23 cellular contexts compared by ENCODE assay signal in the genomic region with DNA sequence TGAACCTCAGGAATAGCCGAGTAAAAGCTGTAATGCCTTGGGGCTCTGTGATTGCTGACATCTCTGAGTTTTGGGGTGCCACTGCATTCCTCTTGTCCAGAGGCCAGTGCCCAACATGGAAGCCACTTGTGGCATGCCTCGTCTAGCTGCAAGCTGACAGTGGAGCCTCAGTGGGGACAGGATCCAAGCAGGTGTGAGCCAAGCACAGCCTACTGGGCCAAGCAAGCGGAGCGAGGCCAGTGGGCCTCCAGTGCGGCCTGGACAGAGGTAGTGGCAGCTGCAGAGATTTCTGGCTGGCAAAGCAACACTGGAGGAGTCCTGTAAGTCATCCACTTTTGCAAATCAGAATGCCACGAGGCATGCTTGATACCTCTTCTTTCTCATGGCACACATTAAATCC.
"Had no signal": no experiment of that assay in that cellular context is flagged by ENCODE, and none has a peak within 500 bp of the region (broad histone marks: within the 10 kb centered on the region; RNA-seq: fewer than 3 reads in every experiment).

No MANE protein-coding gene starts in this region.

- H3K4me2 ChIP-seq: hepatocyte had no signal

- ATAC-seq: foreskin keratinocyte, gastroesophageal sphincter, heart left ventricle, left cardiac atrium, left lung, left ventricle myocardium superior, lower lobe of right lung, mucosa of descending colon had no signal

- DNase-seq: dermis blood vessel endothelial cell; dorsolateral prefrontal cortex; effector CD4-positive, alpha-beta T cell; effector memory CD4-positive, alpha-beta T cell; foreskin keratinocyte; heart left ventricle; hypothalamus; left cardiac atrium; left ventricle myocardium superior; lower lobe of right lung; mesenchymal stem cell; mucosa of descending colon had no signal

- H3K4me3 Mint-ChIP-seq: mesothelial cell of epicardium had no signal

- H2AFZ ChIP-seq: hepatocyte had no signal

- H3K79me2 ChIP-seq: hepatocyte had no signal

- H3K27ac Mint-ChIP-seq: mesothelial cell of epicardium had no signal

- H3K27me3 ChIP-seq: esophagus muscularis mucosa, foreskin keratinocyte, gastroesophageal sphincter, heart left ventricle, hepatocyte, left lung had no signal

- H3K4me1 ChIP-seq: esophagus muscularis mucosa, foreskin keratinocyte, gastroesophageal sphincter, heart left ventricle, left lung, lower lobe of right lung had no signal

- H3K4me3 ChIP-seq: coronary artery, dorsolateral prefrontal cortex, esophagus muscularis mucosa, gastroesophageal sphincter, heart left ventricle, hepatocyte, left lung, lower lobe of right lung, mucosa of descending colon had no signal

- H3K9me3 ChIP-seq: esophagus muscularis mucosa, gastroesophageal sphincter, heart left ventricle, lower lobe of right lung had no signal

- FAIRE-seq: colon, endothelial cell of umbilical vein, frontal cortex, islet of Langerhans, keratinocyte had no signal

- H3K27ac ChIP-seq: coronary artery, dorsolateral prefrontal cortex, esophagus muscularis mucosa, foreskin keratinocyte, gastroesophageal sphincter, heart left ventricle, hepatocyte, left lung, lower lobe of right lung had no signal

- H3K36me3 ChIP-seq: esophagus muscularis mucosa, gastroesophageal sphincter, heart left ventricle, left lung, lower lobe of right lung had no signal
